In the genomic region with DNA sequence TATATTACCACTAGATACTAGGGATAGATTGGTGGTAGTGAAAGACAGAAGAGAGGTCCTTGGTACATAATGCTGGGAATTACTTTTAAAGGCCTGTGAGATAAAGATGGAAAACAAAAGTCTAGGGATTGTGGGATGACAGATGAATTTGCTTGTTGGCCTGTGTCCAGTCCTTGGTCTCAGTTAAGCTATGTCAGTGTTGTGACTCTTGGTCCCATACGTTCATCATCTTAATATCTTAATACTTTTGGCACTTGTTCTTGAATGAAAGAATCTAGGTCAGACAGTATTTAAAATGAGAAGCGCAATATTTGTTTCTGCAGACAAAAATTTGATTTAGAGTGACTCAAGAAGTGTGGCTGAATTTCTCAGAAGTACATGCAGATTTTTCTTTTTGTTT, we compare ENCODE assay signal across 1 cellular context.
A peak's percentile ranks its signal among the peaks of the same experiment; 100 is the strongest.
TF ChIP-seq lines count a peak whose summit lies in the region.

No MANE protein-coding gene starts in this region.

TF ChIP-seq in HepG2, 621 proteins besides CTCF, POLR2A, EP300 and RAD21:
- TF ChIP-seq SRSF1 (optimal IDR thresholded peaks at IDR 0.05; ENCODE audit: low read depth, low read length) = no peak
- TF ChIP-seq RBM22 (optimal IDR thresholded peaks at IDR 0.05; ENCODE audit: low read length) = peak; percentile 38
- peak; percentile 44; the same call in 1 of the 2 replicates for TF ChIP-seq POLR2AphosphoS5 (IDR thresholded peaks at IDR 0.05; ENCODE audit: low read depth, low read length)
- no peak for TF ChIP-seq HNRNPH1 (optimal IDR thresholded peaks at IDR 0.05; ENCODE audit: low read depth, low read length)
